Comparison of ENCODE assay signal across 7 cellular contexts in the genomic region with DNA sequence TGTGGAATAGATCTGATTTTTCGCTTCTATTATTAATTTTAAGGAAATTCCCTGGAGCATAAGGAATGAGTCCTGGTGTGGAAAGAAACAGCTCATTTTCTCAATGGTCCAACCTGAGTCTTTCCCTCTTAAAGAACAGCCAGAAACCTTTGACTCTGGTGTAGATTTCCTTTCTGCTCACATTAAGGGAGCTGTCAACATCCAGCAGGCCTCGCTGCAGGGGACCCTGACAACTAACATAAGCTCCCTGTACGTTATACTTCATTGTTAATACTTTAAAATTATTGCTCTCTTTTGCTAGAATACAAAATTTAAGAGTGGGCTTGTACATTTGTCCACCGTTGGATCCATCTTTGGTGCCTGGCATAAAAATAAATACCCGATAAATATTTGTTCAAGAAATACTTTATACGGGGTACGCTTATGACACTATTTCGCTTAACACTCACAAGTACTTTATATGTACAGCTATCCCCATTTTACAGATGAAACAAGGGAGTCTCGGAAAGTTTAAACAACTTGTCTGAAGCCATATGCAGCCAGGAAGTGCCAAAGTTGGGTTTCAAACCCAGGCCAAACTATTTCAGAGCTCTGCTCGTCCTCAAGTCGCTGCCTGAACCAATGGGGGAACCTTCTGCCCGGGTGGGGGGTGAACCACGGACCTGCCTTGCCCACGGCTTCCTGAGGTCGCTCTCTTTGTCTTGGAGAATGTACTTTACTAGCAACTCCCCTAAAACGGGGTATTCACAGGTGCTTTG. TPM values are rescaled to one million over a fixed set of nuclear protein-coding genes. Genes with fewer than 3 reads are reported as not detected.
A peak's percentile ranks its signal among the peaks of the same experiment; 100 is the strongest.
DNase-seq lines count a peak whose midpoint lies in the region; ATAC-seq, FAIRE-seq and TF ChIP-seq lines count a peak whose summit lies in the region.

No MANE protein-coding gene starts in this region.

- TF ChIP-seq CTCF in astrocyte of the cerebellum (IDR thresholded peaks at IDR 0.05; ENCODE audit: low read depth, low read length, missing control alignments) (no peak), kidney (IDR thresholded peaks at IDR 0.05; ENCODE audit: borderline replicate concordance, extremely low read depth, insufficient read depth) (no peak)

- H3K4me3 ChIP-seq in astrocyte of the cerebellum (ENCODE audit: low read depth, low read length) (peak overlapping the region; percentile 96), kidney (ENCODE audit: low read length in 2 of 2) (peak overlapping the region; percentile 96 to 99)

- peak; percentile 27 for ATAC-seq in GM21528 (IDR thresholded peaks at IDR 0.05; ENCODE audit: low FRiP score, unreplicated experiment)
- peak; percentile 64 for ATAC-seq in stimulated activated effector memory CD8-positive, alpha-beta T cell treated with anti-CD3 and anti-CD28 coated beads, Interleukin-12 subunit alpha, Interleukin-12 subunit beta, amount 100 ng/mL, for 72 hours

- no peaks in the 10 kb centered on the region for H3K9me3 Mint-ChIP-seq in stimulated activated effector memory CD8-positive, alpha-beta T cell treated with anti-CD3 and anti-CD28 coated beads, Interleukin-12 subunit alpha, Interleukin-12 subunit beta, amount 100 ng/mL, for 72 hours

- H3K9ac ChIP-seq in kidney (ENCODE audit: low read length in 2 of 2): peak overlapping the region; percentile 97 to 100

- DNase-seq in Daoy (ENCODE audit: low read depth) (peak; percentile 58), NCI-H226 (peak; percentile 15), astrocyte of the cerebellum (ENCODE audit: low read depth) (peak; percentile 1), kidney (no peak), urothelium cell line (ENCODE audit: low spot score) (no peak)
- DNase-seq in stimulated activated effector memory CD8-positive, alpha-beta T cell treated with anti-CD3 and anti-CD28 coated beads, Interleukin-12 subunit alpha, Interleukin-12 subunit beta, amount 100 ng/mL, for 72 hours (ENCODE audit: low spot score in 2 of 2): no peak

- peaks cover 30% of the 10 kb centered on the region for H3K4me1 Mint-ChIP-seq in stimulated activated effector memory CD8-positive, alpha-beta T cell treated with anti-CD3 and anti-CD28 coated beads, Interleukin-12 subunit alpha, Interleukin-12 subunit beta, amount 100 ng/mL, for 72 hours

- intact Hi-C loops in kidney (cut with DNase I): no loop called here

- peak overlapping the region; percentile 98 for H3K4me3 Mint-ChIP-seq in stimulated activated effector memory CD8-positive, alpha-beta T cell treated with anti-CD3 and anti-CD28 coated beads, Interleukin-12 subunit alpha, Interleukin-12 subunit beta, amount 100 ng/mL, for 72 hours

- in situ Hi-C loops in astrocyte of the cerebellum (cut with HindIII; ENCODE audit: low sequenced_read_pairs): no loop called here

- peaks cover 61% of the 10 kb centered on the region for H3K36me3 Mint-ChIP-seq in stimulated activated effector memory CD8-positive, alpha-beta T cell treated with anti-CD3 and anti-CD28 coated beads, Interleukin-12 subunit alpha, Interleukin-12 subunit beta, amount 100 ng/mL, for 72 hours

- H3K4me1 ChIP-seq in kidney (ENCODE audit: control insufficient read depth in 1 of 2, insufficient read depth in 1 of 2, low read depth in 1 of 2, low read length in 2 of 2): peaks cover 5 to 24% of the 10 kb centered on the region in 2 donors

- H3K36me3 ChIP-seq in kidney (ENCODE audit: control insufficient read depth in 1 of 2, insufficient read depth in 2 of 2, low read length in 2 of 2): peaks cover 8 to 15% of the 10 kb centered on the region in 2 donors

- H3K27ac Mint-ChIP-seq in stimulated activated effector memory CD8-positive, alpha-beta T cell treated with anti-CD3 and anti-CD28 coated beads, Interleukin-12 subunit alpha, Interleukin-12 subunit beta, amount 100 ng/mL, for 72 hours: peak overlapping the region; percentile 100

- FAIRE-seq in kidney (lab: Jason Lieb, UNC): no peak
- FAIRE-seq in urothelium cell line (lab: Jason Lieb, UNC): no peak

- H3K9me3 ChIP-seq in kidney (ENCODE audit: control insufficient read depth in 1 of 2, low read length in 2 of 2): no peaks in the 10 kb centered on the region

- peak overlapping the region; percentile 97 for H3K27ac ChIP-seq in kidney (ENCODE audit: low read depth in 2 of 2, low read length in 2 of 2)

RNA-seq across cellular contexts. Expression of gene SMARCE1, which starts 0.6 kb away (rescaled TPM):
- total RNA-seq in Daoy (2014; rRNA removed; shearing (Covaris generic)): 122 and 126 TPM in 2 replicates
- total RNA-seq in kidney: 112 TPM
- 73.4 TPM for polyA plus RNA-seq in kidney (ENCODE audit: insufficient read depth, low read depth, low replicate concordance)

RNA-seq across cellular contexts. Expression of gene KRT222, which starts 18.0 kb away (rescaled TPM):
- not detected in 2 replicates for total RNA-seq in Daoy (2014; rRNA removed; shearing (Covaris generic))
- 6.6 TPM for total RNA-seq in kidney
- 1.2 TPM for polyA plus RNA-seq in kidney (ENCODE audit: insufficient read depth, low read depth, low replicate concordance)

RNA-seq across cellular contexts. Expression of gene KRT24, which starts 56.6 kb away (rescaled TPM):
- not detected in 2 replicates for total RNA-seq in Daoy (2014; rRNA removed; shearing (Covaris generic))
- total RNA-seq in kidney: 0.31 TPM
- not detected for polyA plus RNA-seq in kidney (ENCODE audit: insufficient read depth, low read depth, low replicate concordance)

Comparison
In these comparisons a context has a peak if more than half of its experiments do, and no peak if none do; other contexts are left out.
1. DNase-seq: peak in Daoy (single experiment), NCI-H226 (single experiment) and astrocyte of the cerebellum (single experiment); none in kidney (single experiment), stimulated activated effector memory CD8-positive, alpha-beta T cell treated with anti-CD3 and anti-CD28 coated beads, Interleukin-12 subunit alpha, Interleukin-12 subunit beta, amount 100 ng/mL, for 72 hours (0 of 2) and urothelium cell line (single experiment).